Comparison of ENCODE assay signal across 29 cellular contexts in genomic region chr5:64312496-64312895, GRCh38.
"Had no signal": no experiment of that assay in that cellular context is flagged by ENCODE, and none has a peak within 500 bp of the region (broad histone marks: within the 10 kb centered on the region; RNA-seq: fewer than 3 reads in every experiment).

No MANE protein-coding gene starts in this region.

- H3K4me3 Mint-ChIP-seq: naive thymus-derived CD8-positive, alpha-beta T cell; nephron; neural progenitor cell; stimulated activated naive B cell treated with anti-CD40 and anti-IgM and Interleukin-4, amounts not matched to agents 10 μg/mL and 1 μg/mL and 100 μg/mL, for 72 hours had no signal

- H3K9me3 ChIP-seq: left lung, lower lobe of right lung, neutrophil, stomach, testis, thyroid gland, transverse colon, upper lobe of left lung had no signal

- H3K27me3 Mint-ChIP-seq: naive thymus-derived CD8-positive, alpha-beta T cell; stimulated activated naive B cell treated with anti-CD40 and anti-IgM and Interleukin-4, amounts not matched to agents 10 μg/mL and 1 μg/mL and 100 μg/mL, for 72 hours had no signal

- H3K27me3 ChIP-seq: left lung, neural progenitor cell, neutrophil, stomach, testis, thyroid gland, transverse colon, upper lobe of left lung had no signal

- H3K36me3 Mint-ChIP-seq: naive thymus-derived CD8-positive, alpha-beta T cell; neural progenitor cell; stimulated activated naive B cell treated with anti-CD40 and anti-IgM and Interleukin-4, amounts not matched to agents 10 μg/mL and 1 μg/mL and 100 μg/mL, for 72 hours had no signal

- H3K36me3 ChIP-seq: left lung, lower lobe of right lung, neural progenitor cell, neutrophil, stomach, thyroid gland, transverse colon, upper lobe of left lung had no signal

- H3K27ac Mint-ChIP-seq: naive thymus-derived CD8-positive, alpha-beta T cell; nephron; neural progenitor cell; stimulated activated naive B cell treated with anti-CD40 and anti-IgM and Interleukin-4, amounts not matched to agents 10 μg/mL and 1 μg/mL and 100 μg/mL, for 72 hours had no signal

- H3K4me3 ChIP-seq: left lung, lower lobe of right lung, neural progenitor cell, skin epidermis, stomach, testis, thyroid gland, transverse colon, upper lobe of left lung had no signal

- FAIRE-seq: keratinocyte, urothelium cell line had no signal

- H3K4me1 ChIP-seq: left lung, lower lobe of right lung, neural progenitor cell, parathyroid adenoma, stomach, thyroid gland, transverse colon, upper lobe of left lung had no signal

- H3K4me1 Mint-ChIP-seq: naive thymus-derived CD8-positive, alpha-beta T cell; nephron; neural progenitor cell; stimulated activated naive B cell treated with anti-CD40 and anti-IgM and Interleukin-4, amounts not matched to agents 10 μg/mL and 1 μg/mL and 100 μg/mL, for 72 hours had no signal

- ATAC-seq: left cardiac atrium; left lung; lower lobe of right lung; naive thymus-derived CD8-positive, alpha-beta T cell; right cardiac atrium; sciatic nerve; stimulated activated naive B cell treated with anti-CD40 and anti-IgM and Interleukin-4, amounts not matched to agents 10 μg/mL and 1 μg/mL and 100 μg/mL, for 72 hours; stimulated activated naive CD8-positive, alpha-beta T cell treated with anti-CD3 and anti-CD28 coated beads, Interleukin-15, Interleukin-2, amounts not matched to agents 100 U/mL and 50 U/mL, for 24 hours had no signal

- H3K9me3 Mint-ChIP-seq: nephron; neural progenitor cell; stimulated activated naive B cell treated with anti-CD40 and anti-IgM and Interleukin-4, amounts not matched to agents 10 μg/mL and 1 μg/mL and 100 μg/mL, for 72 hours had no signal

- H3K27ac ChIP-seq: left lung, lower lobe of right lung, neural progenitor cell, neutrophil, parathyroid adenoma, skin epidermis, stomach, testis, thyroid gland, transverse colon, upper lobe of left lung had no signal

- DNase-seq: kidney glomerular epithelial cell; left cardiac atrium; left lung; lower lobe of right lung; mammary epithelial cell; mesenchymal stem cell; naive thymus-derived CD8-positive, alpha-beta T cell; occipital lobe; retina; right cardiac atrium; stimulated activated CD4-positive, alpha-beta T cell treated with anti-CD3 and anti-CD28 coated beads, Interleukin-12 subunit alpha, Interleukin-12 subunit beta, amount 100 ng/mL, for 4 hours; stimulated activated CD4-positive, alpha-beta T cell treated with anti-CD3 and anti-CD28 coated beads, Interleukin-15, amount 100 ng/mL, for 24 hours; stimulated activated CD4-positive, alpha-beta T cell treated with anti-CD3 and anti-CD28 coated beads, Interleukin-2, amount 100 ng/mL, for 24 hours; stimulated activated CD4-positive, alpha-beta T cell treated with anti-CD3 and anti-CD28 coated beads, Interleukin-4, amount 100 ng/mL, for 1 hour; stimulated activated naive B cell treated with anti-CD40 and anti-IgM and Interleukin-4, amounts not matched to agents 10 μg/mL and 1 μg/mL and 100 μg/mL, for 72 hours; stimulated activated naive CD8-positive, alpha-beta T cell treated with anti-CD3 and anti-CD28 coated beads, Interleukin-15, Interleukin-2, amounts not matched to agents 100 U/mL and 50 U/mL, for 24 hours; stomach; testis; thyroid gland; transverse colon; upper lobe of left lung had no signal
